ENCODE assay signal across 23 cellular contexts in genomic region chr3:81676706-81677456, GRCh38.
"Had no signal": no experiment of that assay in that cellular context is flagged by ENCODE, and none has a peak within 500 bp of the region (broad histone marks: within the 10 kb centered on the region; RNA-seq: fewer than 3 reads in every experiment).

No MANE protein-coding gene starts in this region.

- H3K4me3 Mint-ChIP-seq: activated naive CD8-positive, alpha-beta T cell; immature natural killer cell; T-cell; T-helper 2 cell treated with Interferon-gamma antibody and Interleukin-4, amounts not matched to agents 5 μg/mL and 100 μg/mL, for 36 hours had no signal

- ATAC-seq: right cardiac atrium; stimulated activated naive CD8-positive, alpha-beta T cell treated with anti-CD3 and anti-CD28 coated beads, Interleukin-15, Interleukin-2, amounts not matched to agents 100 U/mL and 50 U/mL, for 24 hours; T-cell had no signal

- H3K4me1 ChIP-seq: testis had no signal

- H3K27ac ChIP-seq: left ventricle myocardium inferior, testis, transverse colon had no signal

- H3K4me3 ChIP-seq: left ventricle myocardium inferior, testis, transverse colon had no signal

- H3K9me3 ChIP-seq: left ventricle myocardium inferior, testis, transverse colon had no signal

- H3K27ac Mint-ChIP-seq: activated naive CD8-positive, alpha-beta T cell; immature natural killer cell; T-cell; T-helper 2 cell treated with Interferon-gamma antibody and Interleukin-4, amounts not matched to agents 5 μg/mL and 100 μg/mL, for 36 hours had no signal

- H3K4me1 Mint-ChIP-seq: immature natural killer cell, T-cell had no signal

- H3K36me3 ChIP-seq: transverse colon had no signal

- H3K27me3 ChIP-seq: testis, transverse colon had no signal

- H3K27me3 Mint-ChIP-seq: activated naive CD8-positive, alpha-beta T cell; T-cell had no signal

- DNase-seq: activated CD4-positive, alpha-beta T cell treated with anti-CD3 and anti-CD28 coated beads for 4 hours; activated CD4-positive, alpha-beta T cell treated with anti-CD3 and anti-CD28 coated beads, Interleukin-2, amount 50 U/mL, for 4 hours; activated CD4-positive, CD25-positive, alpha-beta regulatory T cell; activated effector memory CD4-positive, alpha-beta T cell treated with Interleukin-2 at 50 U/mL for 16 hours; activated naive CD4-positive, alpha-beta T cell treated with Interleukin-2 at 50 U/mL for 16 hours; anterior cingulate cortex; effector CD4-positive, alpha-beta T cell; erythroblast; head of caudate nucleus; hypothalamus; immature natural killer cell; kidney glomerular epithelial cell; left ventricle myocardium inferior; nucleus accumbens; right cardiac atrium; stimulated activated CD4-positive, alpha-beta T cell treated with anti-CD3 and anti-CD28 coated beads, Interleukin-12 subunit alpha, Interleukin-12 subunit beta, amount 100 ng/mL, for 4 hours; stimulated activated CD4-positive, alpha-beta T cell treated with anti-CD3 and anti-CD28 coated beads, Interleukin-4, amount 100 ng/mL, for 1 hour; stimulated activated naive CD8-positive, alpha-beta T cell treated with anti-CD3 and anti-CD28 coated beads, Interleukin-15, Interleukin-2, amounts not matched to agents 100 U/mL and 50 U/mL, for 24 hours; T-cell; testis; transverse colon had no signal

- H3K9me3 Mint-ChIP-seq: immature natural killer cell; T-cell; T-helper 2 cell treated with Interferon-gamma antibody and Interleukin-4, amounts not matched to agents 5 μg/mL and 100 μg/mL, for 36 hours had no signal
